Comparison of ENCODE assay signal across 10 cellular contexts in genomic region chr20:47577271-47577670, GRCh38.
DNase-seq lines count a peak whose midpoint lies in the region; ATAC-seq and TF ChIP-seq lines count a peak whose summit lies in the region.
"Had no signal": no experiment of that assay in that cellular context is flagged by ENCODE, and none has a peak within 500 bp of the region (broad histone marks: within the 10 kb centered on the region; RNA-seq: fewer than 3 reads in every experiment).

No MANE protein-coding gene starts in this region.

- no peak overlapping the region for H3K9ac ChIP-seq in parathyroid adenoma

- no peaks in the 10 kb centered on the region for H3K27me3 Mint-ChIP-seq in CD4-positive, CD25-positive, alpha-beta regulatory T cell
- H3K27me3 Mint-ChIP-seq in central memory CD8-positive, alpha-beta T cell, result no peaks in the 10 kb centered on the region

- H3K9me3 ChIP-seq in CD4-positive, CD25-positive, alpha-beta regulatory T cell (ENCODE audit: control insufficient read depth in 2 of 2, low read length in 2 of 2), result no peaks in the 10 kb centered on the region
- H3K9me3 ChIP-seq in MG63 (no peaks in the 10 kb centered on the region), parathyroid adenoma (ENCODE audit: control insufficient read depth, low read length) (no peaks in the 10 kb centered on the region)

- no peaks in the 10 kb centered on the region for H3K27me3 ChIP-seq in CD4-positive, CD25-positive, alpha-beta regulatory T cell (ENCODE audit: control insufficient read depth, insufficient read depth, low read length)
- H3K27me3 ChIP-seq in MG63 (no peaks in the 10 kb centered on the region), parathyroid adenoma (ENCODE audit: control insufficient read depth, insufficient read depth, low read length) (no peaks in the 10 kb centered on the region)

- H3K4me2 ChIP-seq in parathyroid adenoma (ENCODE audit: low read length), result no peak overlapping the region

- H3K9me3 Mint-ChIP-seq in CD4-positive, CD25-positive, alpha-beta regulatory T cell, result no peaks in the 10 kb centered on the region
- no peaks in the 10 kb centered on the region for H3K9me3 Mint-ChIP-seq in central memory CD8-positive, alpha-beta T cell

- H3K79me2 ChIP-seq in parathyroid adenoma, result peaks cover 20% of the 10 kb centered on the region

- H3K4me3 ChIP-seq in CD4-positive, CD25-positive, alpha-beta regulatory T cell (ENCODE audit: low read depth, low read length), result peak overlapping the region; percentile 64
- H3K4me3 ChIP-seq in MG63 (peak overlapping the region; percentile 22; the same call in 1 of the 2 replicates), parathyroid adenoma (ENCODE audit: low read depth, low read length) (no peak overlapping the region)

- peaks cover 50 to 92% (median 78%) of the 10 kb centered on the region in 4 donors for H3K4me1 Mint-ChIP-seq in CD4-positive, CD25-positive, alpha-beta regulatory T cell
- H3K4me1 Mint-ChIP-seq in central memory CD8-positive, alpha-beta T cell, result peaks cover 71% of the 10 kb centered on the region

- H3K36me3 ChIP-seq in CD4-positive, CD25-positive, alpha-beta regulatory T cell (ENCODE audit: control insufficient read depth, insufficient read depth, low read length), result no peaks in the 10 kb centered on the region
- H3K36me3 ChIP-seq in MG63 (no peaks in the 10 kb centered on the region), parathyroid adenoma (ENCODE audit: control insufficient read depth, insufficient read depth, low read length) (no peaks in the 10 kb centered on the region)

- H3K4me3 Mint-ChIP-seq in CD4-positive, CD25-positive, alpha-beta regulatory T cell, result peak overlapping the region in 2 of 4 donors; percentile 34 to 79
- H3K4me3 Mint-ChIP-seq in central memory CD8-positive, alpha-beta T cell, result no peak overlapping the region

- H3K27ac Mint-ChIP-seq in CD4-positive, CD25-positive, alpha-beta regulatory T cell, result peak overlapping the region in 1 of 3 donors; percentile 15
- H3K27ac Mint-ChIP-seq in central memory CD8-positive, alpha-beta T cell (ENCODE audit: low read depth), result peak overlapping the region; percentile 38

- no peak overlapping the region for H2AFZ ChIP-seq in parathyroid adenoma

- peak overlapping the region; percentile 44 for H3K27ac ChIP-seq in CD4-positive, CD25-positive, alpha-beta regulatory T cell (ENCODE audit: insufficient read depth, low read length, poor library complexity, severe bottlenecking)
- H3K27ac ChIP-seq in parathyroid adenoma, result peak overlapping the region; percentile 41

- peaks cover 37% of the 10 kb centered on the region for H3K4me1 ChIP-seq in CD4-positive, CD25-positive, alpha-beta regulatory T cell (ENCODE audit: control insufficient read depth, insufficient read depth, low read length, poor library complexity, severe bottlenecking)
- H3K4me1 ChIP-seq in parathyroid adenoma, result peaks cover 20% of the 10 kb centered on the region

- TF ChIP-seq CTCF in parathyroid adenoma (IDR thresholded peaks at IDR 0.05), result no peak

- ATAC-seq in CD4-positive, CD25-positive, alpha-beta regulatory T cell (ENCODE audit: low read depth in 2 of 2), result no peak
- ATAC-seq in central memory CD8-positive, alpha-beta T cell (replicated peaks; ENCODE audit: extremely low read depth, poor library complexity, severe bottlenecking), result no peak
- no peak for ATAC-seq in GM18867 (IDR thresholded peaks at IDR 0.05; ENCODE audit: unreplicated experiment)

- DNase-seq in CD4-positive, CD25-positive, alpha-beta regulatory T cell, result no peak
- DNase-seq in MG63 (no peak), NAMALWA (ENCODE audit: low spot score) (no peak), ecto neural progenitor cell (ENCODE audit: low spot score) (no peak), NCI-H2171 (lab: John Stamatoyannopoulos, UW) (no peak)
- DNase-seq in central memory CD8-positive, alpha-beta T cell (ENCODE audit: low spot score in 2 of 2), result no peak
- DNase-seq: stimulated activated CD8-positive, alpha-beta memory T cell treated with anti-CD3 and anti-CD28 coated beads, Interleukin-4, amount 100 ng/mL, for 48 hours; T-helper 1 cell had no signal

- peaks cover 8% of the 10 kb centered on the region for H3K36me3 Mint-ChIP-seq in CD4-positive, CD25-positive, alpha-beta regulatory T cell
- peaks cover 9% of the 10 kb centered on the region for H3K36me3 Mint-ChIP-seq in central memory CD8-positive, alpha-beta T cell (ENCODE audit: insufficient read depth)
